Comparison of ENCODE assay signal across 2 cellular contexts in genomic region chr1:39394059-39394458, GRCh38.
TF ChIP-seq lines count a peak whose summit lies in the region.

No MANE protein-coding gene starts in this region.

TF ChIP-seq in SK-N-SH, 30 proteins besides CTCF, POLR2A, EP300 and RAD21 (continued from another document):
- no peak for TF ChIP-seq GATA2 (CRISPR knock-in tag; IDR thresholded peaks at IDR 0.05)
- no peak for TF ChIP-seq USF1 (IDR thresholded peaks at IDR 0.05; ENCODE audit: borderline replicate concordance, low read depth)
- no peak for TF ChIP-seq JUND (IDR thresholded peaks at IDR 0.05)
- TF ChIP-seq TCF12 (IDR thresholded peaks at IDR 0.05) = no peak
- no peak for TF ChIP-seq FOXJ3 (CRISPR knock-in tag; IDR thresholded peaks at IDR 0.05)
- no peak for TF ChIP-seq MEF2A (IDR thresholded peaks at IDR 0.05; ENCODE audit: borderline replicate concordance, low read depth)
- TF ChIP-seq RFX5 (IDR thresholded peaks at IDR 0.05; ENCODE audit: low read length) = no peak
- TF ChIP-seq MXI1 (IDR thresholded peaks at IDR 0.05; ENCODE audit: low read depth, low read length) = no peak
- TF ChIP-seq TAF1 (IDR thresholded peaks at IDR 0.05; ENCODE audit: borderline replicate concordance, low read depth, low read length) = no peak
- no peak for TF ChIP-seq MAX (IDR thresholded peaks at IDR 0.05; ENCODE audit: low read depth)
TF ChIP-seq in SK-N-SH: peak in this region for 0.

TF ChIP-seq in SK-N-SH treated with all-trans-retinoic acid at 6 μM for 48 hours, 23 proteins besides CTCF, POLR2A, EP300 and RAD21 (continued from another document):
- TF ChIP-seq CSRNP3 (CRISPR knock-in tag; IDR thresholded peaks at IDR 0.05) (no peak), ESRRG (CRISPR knock-in tag; IDR thresholded peaks at IDR 0.05) (no peak), ZNF8 (CRISPR knock-in tag; IDR thresholded peaks at IDR 0.05) (no peak), PPARA (CRISPR knock-in tag; IDR thresholded peaks at IDR 0.05; ENCODE audit: borderline replicate concordance) (no peak), ZFP3 (CRISPR knock-in tag; IDR thresholded peaks at IDR 0.05) (no peak), TSHZ2 (CRISPR knock-in tag; IDR thresholded peaks at IDR 0.05) (no peak), POU6F1 (CRISPR knock-in tag; IDR thresholded peaks at IDR 0.05; ENCODE audit: borderline replicate concordance, low read depth) (no peak)
TF ChIP-seq in SK-N-SH treated with all-trans-retinoic acid at 6 μM for 48 hours: peak in this region for 0.
